Comparison of ENCODE assay signal across 19 cellular contexts in genomic region chr13:30318026-30318425, GRCh38.
"Had no signal": no experiment of that assay in that cellular context is flagged by ENCODE, and none has a peak within 500 bp of the region (broad histone marks: within the 10 kb centered on the region; RNA-seq: fewer than 3 reads in every experiment).

No MANE protein-coding gene starts in this region.

- H3K4me3 ChIP-seq: coronary artery, esophagus muscularis mucosa, mucosa of descending colon, skin epidermis had no signal

- FAIRE-seq: astrocyte had no signal

- ATAC-seq: mucosa of descending colon; naive thymus-derived CD4-positive, alpha-beta T cell; T-cell had no signal

- H3K9ac ChIP-seq: parathyroid adenoma had no signal

- H3K27ac ChIP-seq: coronary artery, esophagus muscularis mucosa, parathyroid adenoma had no signal

- H2AFZ ChIP-seq: parathyroid adenoma had no signal

- DNase-seq: activated CD4-positive, alpha-beta T cell treated with anti-CD3 and anti-CD28 coated beads, Interleukin-2, amount 10 ng/mL, durations not matched to agents 7 days and 5 days; activated naive CD4-positive, alpha-beta T cell treated with Interleukin-2 at 50 U/mL for 16 hours; activated T-cell treated with anti-CD3 and anti-CD28 coated beads for 4 hours; central memory CD4-positive, alpha-beta T cell; effector CD4-positive, alpha-beta T cell; head of caudate nucleus; immature natural killer cell; left cardiac atrium; mucosa of descending colon; naive thymus-derived CD4-positive, alpha-beta T cell; stimulated activated CD4-positive, alpha-beta T cell treated with anti-CD3 and anti-CD28 coated beads, Interleukin-4, amount 100 ng/mL, for 24 hours; stimulated activated naive CD4-positive, alpha-beta T cell; T-cell; T-helper 9 cell had no signal

- H3K4me1 ChIP-seq: parathyroid adenoma had no signal

- H3K9me3 ChIP-seq: esophagus muscularis mucosa, mucosa of descending colon had no signal

- H3K27me3 ChIP-seq: esophagus muscularis mucosa had no signal

- H3K79me2 ChIP-seq: parathyroid adenoma had no signal

- H3K36me3 ChIP-seq: esophagus muscularis mucosa had no signal
